ENCODE assay signal across 1 cellular context in genomic region chr10:50369931-50370330, GRCh38.
TF ChIP-seq lines count a peak whose summit lies in the region.

No MANE protein-coding gene starts in this region.

TF ChIP-seq in K562, 482 proteins besides CTCF, POLR2A, EP300 and RAD21 (continued from another document):
- 0 out of 2 replicates have a peak, but pooled peaks have one; percentile 22 for TF ChIP-seq ZNF592 (IDR thresholded peaks at IDR 0.05)
